In genomic region chr16:85940214-85940613, GRCh38 we compare ENCODE assay signal across 29 cellular contexts. TPM values are rescaled to one million over a fixed set of nuclear protein-coding genes. Genes with fewer than 3 reads are reported as not detected.
A peak's percentile ranks its signal among the peaks of the same experiment; 100 is the strongest.
DNase-seq lines count a peak whose midpoint lies in the region; ATAC-seq and TF ChIP-seq lines count a peak whose summit lies in the region.
"Had no signal": no experiment of that assay in that cellular context is flagged by ENCODE, and none has a peak within 500 bp of the region (broad histone marks: within the 10 kb centered on the region; RNA-seq: fewer than 3 reads in every experiment).

No MANE protein-coding gene starts in this region.

- H4K20me1 ChIP-seq in PC-3 (ENCODE audit: low read length) = no peaks in the 10 kb centered on the region

- H3K4me2 ChIP-seq in PC-3 (ENCODE audit: low read length) = no peak overlapping the region

- H3K4me1 ChIP-seq in PC-3 (ENCODE audit: insufficient read depth, low read length) = no peaks in the 10 kb centered on the region
- H3K4me1 ChIP-seq: prostate gland, SJSA1 had no signal

- intact Hi-C loops in PC-3 (cut with micrococcal nuclease) = no loop called here

- BruUV-seq in PC-3 (replicated peaks; lab: Mats Ljungman, UMichigan) = no TSS peak

- H3K79me2 ChIP-seq in PC-3 (ENCODE audit: low read length) = no peaks in the 10 kb centered on the region

- H3K4me3 ChIP-seq in PC-3 (ENCODE audit: low read length) = no peak overlapping the region
- H3K4me3 ChIP-seq: prostate gland, SJSA1, thyroid gland had no signal

- POLR2A ChIA-PET in PC-3 (lab: Charles Lee; ENCODE audit: unreplicated experiment) = no interaction called here

- no peak overlapping the region for H3K27ac ChIP-seq in PC-3 (ENCODE audit: low read length)
- H3K27ac ChIP-seq: prostate gland, SJSA1, thyroid gland had no signal

- peak; percentile 64 for DNase-seq in CD1c-positive myeloid dendritic cell (ENCODE audit: extremely low spot score)
- peak; percentile 37 for DNase-seq in HT-29 (ENCODE audit: low spot score)
- DNase-seq in glomerular visceral epithelial cell (ENCODE audit: extremely low spot score) = peak; percentile 26
- DNase-seq in mucosa of gallbladder (ENCODE audit: low spot score) = peak; percentile 73
- DNase-seq in HPDE6-E6E7 (ENCODE audit: extremely low spot score) = no peak
- DNase-seq in PC-3 = no peak
- DNase-seq in anterior cingulate cortex (lab: John Stamatoyannopoulos, UW) = no peak
- DNase-seq: activated CD4-positive, alpha-beta memory T cell treated with anti-CD3 and anti-CD28 coated beads for 36 hours; activated gamma-delta T cell treated with Interleukin-2 at 50 U/mL for 16 hours; aorta; caudate nucleus; COR-L47; GOT3; head of caudate nucleus; IMR-90; left ventricle myocardium superior; NCI-H1417; NCI-H2107; NCI-H510A treated with DMSO at 0.1 percent for 48 hours; stimulated activated CD4-positive, alpha-beta T cell treated with anti-CD3 and anti-CD28 coated beads, Interleukin-2, amount 100 ng/mL, for 24 hours; stimulated activated naive CD4-positive, alpha-beta T cell; T-helper 2 cell; thyroid gland had no signal

- CTCF ChIA-PET in PC-3 (lab: Charles Lee) = no interaction called here

- TF ChIP-seq CTCF in PC-3 (conservative IDR thresholded peaks at IDR 0.05; ENCODE audit: low read depth, low read length) = no peak

- no peak overlapping the region for H3K9ac ChIP-seq in PC-3 (ENCODE audit: low read length)

- peaks cover 61% of the 10 kb centered on the region for H3K27me3 ChIP-seq in PC-3 (ENCODE audit: low read length)
- H3K27me3 ChIP-seq: thyroid gland had no signal

- H3F3A ChIP-seq in PC-3 (ENCODE audit: low read length, unreplicated experiment) = no peaks in the 10 kb centered on the region

- H3K36me3 ChIP-seq in PC-3 (ENCODE audit: low read depth, low read length) = no peaks in the 10 kb centered on the region
- H3K36me3 ChIP-seq: prostate gland, SJSA1, thyroid gland had no signal

- ATAC-seq in PC-3 (no peak), HG03457 (IDR thresholded peaks at IDR 0.05; ENCODE audit: unreplicated experiment) (no peak)
- ATAC-seq: left ventricle myocardium superior had no signal

- no peak overlapping the region for H2AFZ ChIP-seq in PC-3 (ENCODE audit: low read length)

- no peaks in the 10 kb centered on the region for H3K9me2 ChIP-seq in PC-3 (replicated peaks; ENCODE audit: low read length)

- H3K9me3 ChIP-seq in PC-3 (ENCODE audit: low read length) = no peaks in the 10 kb centered on the region
- H3K9me3 ChIP-seq: prostate gland, SJSA1, thyroid gland had no signal

RNA-seq across cellular contexts. Expression of gene IRF8, which starts 41.3 kb away (rescaled TPM):
- 0.23 TPM in 1 of 2 replicates, not detected in the other for total RNA-seq in HT-29 (2014; rRNA removed; shearing (Covaris generic))
- total RNA-seq in mucosa of gallbladder (29.6 TPM), PC-3 (2014; rRNA removed) (not detected in 2 replicates)
- total RNA-seq: Daoy, endothelial cell of umbilical vein, IMR-90, MCF 10A had no signal

Comparison
In these comparisons a context has a peak if more than half of its experiments do, and no peak if none do; other contexts are left out.
1. DNase-seq: peak in CD1c-positive myeloid dendritic cell (single experiment), HT-29 (single experiment), glomerular visceral epithelial cell (single experiment) and mucosa of gallbladder (single experiment); none in HPDE6-E6E7 (single experiment), PC-3 (single experiment) and anterior cingulate cortex (0 of 58).
2. RNA of gene IRF8, which starts 41.3 kb away (total RNA-seq): 29.6 TPM in mucosa of gallbladder (single experiment); 0.23 TPM in HT-29 and not detected in PC-3; every median in the first group is over 10 times any median in the second.